ENCODE assay signal across 1 cellular context in the genomic region with DNA sequence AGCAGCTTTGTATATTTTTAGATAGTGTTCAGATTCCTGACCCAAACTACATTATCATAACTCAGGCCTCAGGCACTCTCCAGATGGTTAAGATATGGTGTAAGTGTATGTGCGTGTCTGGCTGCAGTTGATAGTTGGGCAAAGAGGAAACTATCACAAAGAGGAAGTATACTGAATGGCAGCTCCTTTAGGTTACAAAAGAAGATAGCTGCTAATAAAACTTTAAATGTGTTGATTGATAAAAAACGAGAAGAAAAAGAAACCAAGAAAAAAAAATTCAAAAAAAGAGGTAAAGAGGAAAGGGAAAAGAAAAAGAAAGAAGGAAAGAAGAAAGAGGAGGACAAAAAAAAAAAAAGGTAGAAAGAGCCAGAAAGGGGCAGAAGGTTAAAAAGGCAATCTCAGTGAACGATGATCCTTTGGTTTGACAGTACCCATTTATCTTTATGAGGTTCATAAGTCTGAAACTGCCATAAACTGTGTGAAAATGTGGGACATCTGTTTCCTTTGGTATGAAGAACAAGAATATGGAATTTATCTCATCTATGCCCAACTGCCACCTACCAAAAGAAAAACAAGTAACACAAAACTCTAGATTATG.
TF ChIP-seq lines count a peak whose summit lies in the region.

No MANE protein-coding gene starts in this region.

TF ChIP-seq in K562, 482 proteins besides CTCF, POLR2A, EP300 and RAD21 (continued from another document and continues in another):
- TF ChIP-seq, protein P1, sequence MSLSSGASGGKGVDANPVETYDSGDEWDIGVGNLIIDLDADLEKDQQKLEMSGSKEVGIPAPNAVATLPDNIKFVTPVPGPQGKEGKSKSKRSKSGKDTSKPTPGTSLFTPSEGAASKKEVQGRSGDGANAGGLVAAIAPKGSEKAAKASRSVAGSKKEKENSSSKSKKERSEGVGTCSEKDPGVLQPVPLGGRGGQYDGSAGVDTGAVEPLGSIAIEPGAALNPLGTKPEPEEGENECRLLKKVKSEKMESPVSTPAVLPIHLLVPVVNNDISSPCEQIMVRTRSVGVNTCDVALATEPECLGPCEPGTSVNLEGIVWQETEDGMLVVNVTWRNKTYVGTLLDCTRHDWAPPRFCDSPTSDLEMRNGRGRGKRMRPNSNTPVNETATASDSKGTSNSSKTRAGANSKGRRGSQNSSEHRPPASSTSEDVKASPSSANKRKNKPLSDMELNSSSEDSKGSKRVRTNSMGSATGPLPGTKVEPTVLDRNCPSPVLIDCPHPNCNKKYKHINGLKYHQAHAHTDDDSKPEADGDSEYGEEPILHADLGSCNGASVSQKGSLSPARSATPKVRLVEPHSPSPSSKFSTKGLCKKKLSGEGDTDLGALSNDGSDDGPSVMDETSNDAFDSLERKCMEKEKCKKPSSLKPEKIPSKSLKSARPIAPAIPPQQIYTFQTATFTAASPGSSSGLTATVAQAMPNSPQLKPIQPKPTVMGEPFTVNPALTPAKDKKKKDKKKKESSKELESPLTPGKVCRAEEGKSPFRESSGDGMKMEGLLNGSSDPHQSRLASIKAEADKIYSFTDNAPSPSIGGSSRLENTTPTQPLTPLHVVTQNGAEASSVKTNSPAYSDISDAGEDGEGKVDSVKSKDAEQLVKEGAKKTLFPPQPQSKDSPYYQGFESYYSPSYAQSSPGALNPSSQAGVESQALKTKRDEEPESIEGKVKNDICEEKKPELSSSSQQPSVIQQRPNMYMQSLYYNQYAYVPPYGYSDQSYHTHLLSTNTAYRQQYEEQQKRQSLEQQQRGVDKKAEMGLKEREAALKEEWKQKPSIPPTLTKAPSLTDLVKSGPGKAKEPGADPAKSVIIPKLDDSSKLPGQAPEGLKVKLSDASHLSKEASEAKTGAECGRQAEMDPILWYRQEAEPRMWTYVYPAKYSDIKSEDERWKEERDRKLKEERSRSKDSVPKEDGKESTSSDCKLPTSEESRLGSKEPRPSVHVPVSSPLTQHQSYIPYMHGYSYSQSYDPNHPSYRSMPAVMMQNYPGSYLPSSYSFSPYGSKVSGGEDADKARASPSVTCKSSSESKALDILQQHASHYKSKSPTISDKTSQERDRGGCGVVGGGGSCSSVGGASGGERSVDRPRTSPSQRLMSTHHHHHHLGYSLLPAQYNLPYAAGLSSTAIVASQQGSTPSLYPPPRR (CRISPR knock-in tag; IDR thresholded peaks at IDR 0.05; ENCODE audit: borderline replicate concordance), result no peak
- peak; percentile 97 for TF ChIP-seq POLR2AphosphoS5 (IDR thresholded peaks at IDR 0.05; ENCODE audit: control insufficient read depth, insufficient read depth, low read depth, low read length)
- TF ChIP-seq ZC3H4 (CRISPR knock-in tag; IDR thresholded peaks at IDR 0.05; ENCODE audit: borderline replicate concordance), result no peak
- TF ChIP-seq STAT5A (IDR thresholded peaks at IDR 0.05; ENCODE audit: borderline replicate concordance, low read length), result peak; percentile 91
- TF ChIP-seq PCBP1 (IDR thresholded peaks at IDR 0.05; ENCODE audit: low read depth, low read length, poor library complexity, severe bottlenecking), result no peak
- TF ChIP-seq, protein P2, sequence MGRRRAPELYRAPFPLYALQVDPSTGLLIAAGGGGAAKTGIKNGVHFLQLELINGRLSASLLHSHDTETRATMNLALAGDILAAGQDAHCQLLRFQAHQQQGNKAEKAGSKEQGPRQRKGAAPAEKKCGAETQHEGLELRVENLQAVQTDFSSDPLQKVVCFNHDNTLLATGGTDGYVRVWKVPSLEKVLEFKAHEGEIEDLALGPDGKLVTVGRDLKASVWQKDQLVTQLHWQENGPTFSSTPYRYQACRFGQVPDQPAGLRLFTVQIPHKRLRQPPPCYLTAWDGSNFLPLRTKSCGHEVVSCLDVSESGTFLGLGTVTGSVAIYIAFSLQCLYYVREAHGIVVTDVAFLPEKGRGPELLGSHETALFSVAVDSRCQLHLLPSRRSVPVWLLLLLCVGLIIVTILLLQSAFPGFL (CRISPR knock-in tag; IDR thresholded peaks at IDR 0.05), result no peak
- peak; percentile 67 for TF ChIP-seq ZNF589 (CRISPR knock-in tag; IDR thresholded peaks at IDR 0.05; ENCODE audit: low read depth)
- TF ChIP-seq, protein P3, sequence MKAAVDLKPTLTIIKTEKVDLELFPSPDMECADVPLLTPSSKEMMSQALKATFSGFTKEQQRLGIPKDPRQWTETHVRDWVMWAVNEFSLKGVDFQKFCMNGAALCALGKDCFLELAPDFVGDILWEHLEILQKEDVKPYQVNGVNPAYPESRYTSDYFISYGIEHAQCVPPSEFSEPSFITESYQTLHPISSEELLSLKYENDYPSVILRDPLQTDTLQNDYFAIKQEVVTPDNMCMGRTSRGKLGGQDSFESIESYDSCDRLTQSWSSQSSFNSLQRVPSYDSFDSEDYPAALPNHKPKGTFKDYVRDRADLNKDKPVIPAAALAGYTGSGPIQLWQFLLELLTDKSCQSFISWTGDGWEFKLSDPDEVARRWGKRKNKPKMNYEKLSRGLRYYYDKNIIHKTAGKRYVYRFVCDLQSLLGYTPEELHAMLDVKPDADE (conservative IDR thresholded peaks at IDR 0.05; ENCODE audit: control insufficient read depth, low read depth, low read length), result no peak
- TF ChIP-seq RNF2 (IDR thresholded peaks at IDR 0.05), result peak; percentile 68; the same call in 1 of the 2 replicates
- TF ChIP-seq FOXA1 (IDR thresholded peaks at IDR 0.05; ENCODE audit: borderline replicate concordance), result no peak
- TF ChIP-seq RREB1 (CRISPR knock-in tag; IDR thresholded peaks at IDR 0.05), result no peak
- TF ChIP-seq TEAD1 (CRISPR knock-in tag; IDR thresholded peaks at IDR 0.05), result 0 out of 4 replicates have a peak, but pooled peaks of 1 of the 2 experiments have one; percentile 31
- TF ChIP-seq MAX (CRISPR knock-in tag; IDR thresholded peaks at IDR 0.05), result no peak
- peak; percentile 51 for TF ChIP-seq ASH1L (IDR thresholded peaks at IDR 0.05; ENCODE audit: borderline replicate concordance, low read depth, partially characterized antibody)
- no peak for TF ChIP-seq ZBTB33 (CRISPR knock-in tag; IDR thresholded peaks at IDR 0.05)
- TF ChIP-seq RCOR1 (IDR thresholded peaks at IDR 0.05; ENCODE audit: borderline replicate concordance in 1 of 2, low read depth in 2 of 2, low read length in 2 of 2), result peak; percentile 90 to 98
- no peak for TF ChIP-seq ZNF24 (IDR thresholded peaks at IDR 0.05)
- TF ChIP-seq ELF4 (CRISPR knock-in tag; IDR thresholded peaks at IDR 0.05), result 0 out of 2 replicates have a peak, but pooled peaks have one; percentile 36
- peak; percentile 80 for TF ChIP-seq ARHGAP35 (IDR thresholded peaks at IDR 0.05; ENCODE audit: partially characterized antibody)
- peak; percentile 71 to 92 for TF ChIP-seq AFF1 (IDR thresholded peaks at IDR 0.05; ENCODE audit: low read depth in 1 of 2, partially characterized antibody in 2 of 2)
- TF ChIP-seq RBM25 (IDR thresholded peaks at IDR 0.05; ENCODE audit: low read depth, low read length, severe bottlenecking), result no peak
- TF ChIP-seq XRCC5 (IDR thresholded peaks at IDR 0.05; ENCODE audit: low read depth, low read length), result no peak
- TF ChIP-seq IRF2 (CRISPR knock-in tag; IDR thresholded peaks at IDR 0.05), result no peak
- TF ChIP-seq HEY1 (CRISPR knock-in tag; IDR thresholded peaks at IDR 0.05; ENCODE audit: borderline replicate concordance), result peak; percentile 92
- peak; percentile 24; the same call in 1 of the 2 replicates for TF ChIP-seq TOE1 (IDR thresholded peaks at IDR 0.05; ENCODE audit: borderline replicate concordance)
- no peak for TF ChIP-seq TOE1 (CRISPR knock-in tag; IDR thresholded peaks at IDR 0.05; ENCODE audit: borderline replicate concordance, low read depth)
- TF ChIP-seq TEAD4 (IDR thresholded peaks at IDR 0.05; ENCODE audit: low read length), result peak; percentile 98
- TF ChIP-seq TEAD4 (CRISPR knock-in tag; IDR thresholded peaks at IDR 0.05; ENCODE audit: borderline replicate concordance), result no peak
- no peak for TF ChIP-seq KDM4B (IDR thresholded peaks at IDR 0.05; ENCODE audit: borderline replicate concordance in 2 of 2, low read depth in 1 of 2)
- TF ChIP-seq CREB3 (tag; conservative IDR thresholded peaks at IDR 0.05; ENCODE audit: low read depth), result no peak
- TF ChIP-seq ZNF778 (CRISPR knock-in tag; IDR thresholded peaks at IDR 0.05), result no peak
- TF ChIP-seq HLTF (IDR thresholded peaks at IDR 0.05), result peak; percentile 83; the same call in 1 of the 2 replicates
- no peak for TF ChIP-seq SRSF9 (IDR thresholded peaks at IDR 0.05; ENCODE audit: borderline replicate concordance, low read depth, low read length)
- TF ChIP-seq CHCHD3 (CRISPR knock-in tag; IDR thresholded peaks at IDR 0.05), result no peak
- no peak; the same call in 1 of the 2 replicates for TF ChIP-seq CREB1 (IDR thresholded peaks at IDR 0.05)
- no peak for TF ChIP-seq CREB1 (CRISPR knock-in tag; IDR thresholded peaks at IDR 0.05)
- TF ChIP-seq LEF1 (IDR thresholded peaks at IDR 0.05), result no peak; the same call in 1 of the 2 replicates
